9 cellular contexts compared by ENCODE assay signal in the genomic region with DNA sequence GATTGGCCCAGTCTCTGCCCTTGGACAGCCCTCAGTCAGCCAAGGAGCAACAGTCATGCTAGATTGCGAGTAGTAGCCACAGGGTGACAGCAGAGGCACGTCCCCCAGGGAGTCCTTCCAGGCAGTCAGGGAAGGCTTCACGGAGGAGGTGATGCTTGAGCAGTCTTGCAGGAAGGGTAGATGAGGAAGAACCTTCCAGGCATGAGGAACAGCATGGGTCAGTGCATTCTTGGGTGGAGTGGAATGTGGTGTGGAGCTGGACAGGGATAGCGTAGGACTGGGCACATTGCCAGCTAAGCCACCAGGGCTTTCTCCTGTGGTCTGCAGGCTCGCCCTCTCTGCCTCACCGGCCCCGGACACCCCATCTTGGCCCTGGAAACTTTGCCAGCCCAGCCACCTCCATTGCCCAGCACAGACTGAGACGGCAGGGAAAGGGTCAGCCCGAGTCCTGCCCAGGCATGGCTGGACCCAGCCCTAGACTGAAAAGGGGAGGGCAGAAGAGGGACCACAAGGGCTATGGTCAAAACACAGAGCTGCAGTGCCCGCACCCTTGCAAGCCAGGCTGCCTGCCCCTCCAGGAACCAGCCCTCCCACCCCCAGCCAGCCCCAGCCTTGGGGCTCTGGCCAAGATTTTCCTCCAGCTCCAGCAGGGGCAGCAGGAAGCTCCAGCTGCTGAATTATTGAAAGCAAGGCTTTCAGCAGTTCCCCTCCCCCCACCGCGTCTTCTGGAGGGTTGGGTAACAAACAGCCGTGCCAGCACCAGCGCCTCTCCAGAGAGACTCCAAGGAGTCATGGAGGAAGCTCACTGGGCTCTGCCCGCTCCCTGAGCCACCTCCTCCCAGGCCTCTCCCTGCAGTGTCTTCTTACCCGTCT. TPM values are rescaled to one million over a fixed set of nuclear protein-coding genes. Genes with fewer than 3 reads are reported as not detected.
DNase-seq lines count a peak whose midpoint lies in the region; ATAC-seq and TF ChIP-seq lines count a peak whose summit lies in the region.
"Had no signal": no experiment of that assay in that cellular context is flagged by ENCODE, and none has a peak within 500 bp of the region (broad histone marks: within the 10 kb centered on the region; RNA-seq: fewer than 3 reads in every experiment).

No MANE protein-coding gene starts in this region.

- TF ChIP-seq EP300 in esophagus muscularis mucosa (IDR thresholded peaks at IDR 0.05): no peak

- no peaks in the 10 kb centered on the region for H3K36me3 Mint-ChIP-seq in WTC11
- peaks cover 0 to 8% (median 2%) of the 10 kb centered on the region in 3 donors for H3K36me3 Mint-ChIP-seq in CD8-positive, alpha-beta memory T cell

- H3K4me3 ChIP-seq in right cardiac atrium (ENCODE audit: low read length) (no peak overlapping the region), iPS DF 6.9 (ENCODE audit: low read length) (no peak overlapping the region), esophagus muscularis mucosa (no peak overlapping the region)
- H3K4me3 ChIP-seq in CD8-positive, alpha-beta memory T cell (ENCODE audit: low read length): no peak overlapping the region

- no peak overlapping the region; the same call in 1 of the 2 replicates for H3K4me3 Mint-ChIP-seq in WTC11
- H3K4me3 Mint-ChIP-seq in CD8-positive, alpha-beta memory T cell: no peak overlapping the region

- H3K27ac Mint-ChIP-seq in WTC11: peak overlapping the region; percentile 84; the same call in 1 of the 2 replicates
- H3K27ac Mint-ChIP-seq in CD8-positive, alpha-beta memory T cell: no peak overlapping the region

- peaks cover 76% of the 10 kb centered on the region for H3K4me1 Mint-ChIP-seq in WTC11
- no peaks in the 10 kb centered on the region for H3K4me1 Mint-ChIP-seq in CD8-positive, alpha-beta memory T cell

- CTCF ChIA-PET in WTC11 (lab: Charles Lee): interaction anchor here (0.6 to 5.9 kb wide), 15 partner anchors 11 to 94 kb away, joined by 3 to 61 read pairs (median 5); partner anchors contain the start of gene SRRM3
- CTCF ChIA-PET in CD8-positive, alpha-beta memory T cell (lab: Charles Lee): no interaction called here

- H3K27me3 ChIP-seq in right cardiac atrium (ENCODE audit: control insufficient read depth, insufficient read depth) (no peaks in the 10 kb centered on the region), iPS DF 6.9 (ENCODE audit: control insufficient read depth, insufficient read depth, low read length) (no peaks in the 10 kb centered on the region), esophagus muscularis mucosa (peaks cover 0 to 90% (median 3%) of the 10 kb centered on the region in 4 donors)
- H3K27me3 ChIP-seq in CD8-positive, alpha-beta memory T cell (ENCODE audit: insufficient read depth, low read length, poor library complexity, severe bottlenecking): no peaks in the 10 kb centered on the region

- ATAC-seq in right cardiac atrium (peak; percentile 34 to 45), Right ventricle myocardium superior (ENCODE audit: poor library complexity) (no peak), WTC11 (peak; percentile 56), GM18502 (IDR thresholded peaks at IDR 0.05; ENCODE audit: poor library complexity, unreplicated experiment) (no peak)

- H3K36me3 ChIP-seq in iPS DF 6.9 (ENCODE audit: control insufficient read depth, insufficient read depth, low read length): no peaks in the 10 kb centered on the region
- no peaks in the 10 kb centered on the region for H3K36me3 ChIP-seq in CD8-positive, alpha-beta memory T cell (ENCODE audit: insufficient read depth, low read length)
- no peaks in the 10 kb centered on the region for H3K36me3 ChIP-seq in esophagus muscularis mucosa

- H3K27me3 Mint-ChIP-seq in WTC11 (ENCODE audit: low read depth): no peaks in the 10 kb centered on the region; the same call in 1 of the 2 replicates
- peaks cover 21 to 54% of the 10 kb centered on the region in 2 donors for H3K27me3 Mint-ChIP-seq in CD8-positive, alpha-beta memory T cell

- H3K9me3 Mint-ChIP-seq in WTC11: no peaks in the 10 kb centered on the region
- H3K9me3 Mint-ChIP-seq in CD8-positive, alpha-beta memory T cell: no peaks in the 10 kb centered on the region

- TF ChIP-seq CTCF in WTC11 (IDR thresholded peaks at IDR 0.05) (no peak), esophagus muscularis mucosa (IDR thresholded peaks at IDR 0.05) (no peak)

- WGBS in right cardiac atrium: 17% methylated on average over 16 of the region's 16 CpGs
- no CpG with 5 or more reads among the region's 16 CpGs for WGBS in iPS DF 6.9 (ENCODE audit: insufficient coverage, insufficient read length)
- 20% methylated on average over 11 of the region's 16 CpGs for WGBS in esophagus muscularis mucosa

- intact Hi-C loops in right cardiac atrium (cut with DNase I): no loop called here
- intact Hi-C loops in Right ventricle myocardium superior (cut with DNase I): no loop called here
- intact Hi-C loops in esophagus muscularis mucosa (cut with DNase I): no loop called here

- H3K27ac ChIP-seq in right cardiac atrium (ENCODE audit: low read length) (no peak overlapping the region), iPS DF 6.9 (ENCODE audit: low read length) (no peak overlapping the region), esophagus muscularis mucosa (replicated peaks in 1 of 4) (no peak overlapping the region)
- no peak overlapping the region for H3K27ac ChIP-seq in CD8-positive, alpha-beta memory T cell (ENCODE audit: low read depth, low read length)

- DNase-seq in right cardiac atrium (peak; percentile 53 to 68 (median 62)), Right ventricle myocardium superior (no peak), WTC11 (ENCODE audit: low spot score) (peak; percentile 84), iPS DF 6.9 (ENCODE audit: low read depth, low spot score) (peak; percentile 71), esophagus muscularis mucosa (ENCODE audit: extremely low spot score) (no peak), NCI-H128 (lab: John Stamatoyannopoulos, UW; ENCODE audit: unreplicated experiment) (no peak)
- no peak for DNase-seq in CD8-positive, alpha-beta memory T cell
- DNase-seq: NCI-H774 had no signal

- POLR2A ChIA-PET in WTC11 (lab: Charles Lee): interaction anchor here (0.6 to 1.9 kb wide), 8 partner anchors 14 to 112 kb away, joined by 3 to 9 read pairs (median 4); partner anchors contain the start of gene SRRM3
- POLR2A ChIA-PET in CD8-positive, alpha-beta memory T cell (lab: Charles Lee): no interaction called here

- H3K4me1 ChIP-seq in right cardiac atrium (ENCODE audit: control insufficient read depth, insufficient read depth, low read length) (no peaks in the 10 kb centered on the region), iPS DF 6.9 (ENCODE audit: control insufficient read depth, insufficient read depth, low read length) (peaks cover 15% of the 10 kb centered on the region), esophagus muscularis mucosa (peaks cover 0 to 7% (median 2%) of the 10 kb centered on the region in 4 donors)
- H3K4me1 ChIP-seq in CD8-positive, alpha-beta memory T cell (ENCODE audit: insufficient read depth, low read length): no peaks in the 10 kb centered on the region

- no peak for TF ChIP-seq POLR2A in esophagus muscularis mucosa (IDR thresholded peaks at IDR 0.05; ENCODE audit: low read depth)

- H3K9me3 ChIP-seq in right cardiac atrium (ENCODE audit: control insufficient read depth, low read length) (no peaks in the 10 kb centered on the region), iPS DF 6.9 (ENCODE audit: control insufficient read depth, insufficient read depth, low read length) (no peaks in the 10 kb centered on the region), esophagus muscularis mucosa (no peaks in the 10 kb centered on the region)
- H3K9me3 ChIP-seq in CD8-positive, alpha-beta memory T cell (ENCODE audit: low read length): no peaks in the 10 kb centered on the region

TF ChIP-seq in WTC11, 78 proteins besides CTCF, POLR2A, EP300 and RAD21 (continues in another document):
- TF ChIP-seq HMGXB4 (CRISPR knock-in tag; IDR thresholded peaks at IDR 0.05) (no peak), FOXP4 (CRISPR knock-in tag; IDR thresholded peaks at IDR 0.05) (no peak)

RNA-seq across cellular contexts. Expression of gene SRRM3, which starts 18.7 kb away (rescaled TPM):
- 10 to 100 TPM; 20.6 to 25.2 (median 23.4) TPM for total RNA-seq in right cardiac atrium
- polyA plus RNA-seq in right cardiac atrium: 52.8 TPM
- 16.3 TPM for total RNA-seq in Right ventricle myocardium superior
- 17.7 to 24.6 TPM (median 20.7 TPM) in 3 replicates for total RNA-seq in WTC11 (2021)
- not detected for total RNA-seq in CD8-positive, alpha-beta memory T cell
- not detected for polyA plus RNA-seq in CD8-positive, alpha-beta memory T cell
- 1 to 10 TPM; 2.1 to 4.9 (median 2.7) TPM for total RNA-seq in esophagus muscularis mucosa

Comparison
In these comparisons a context has a peak if more than half of its experiments do, and no peak if none do; other contexts are left out.
1. ATAC-seq: peak in right cardiac atrium (2 of 2) and WTC11 (single experiment); none in Right ventricle myocardium superior (single experiment) and GM18502 (single experiment).
2. DNase-seq: peak in right cardiac atrium (3 of 3), WTC11 (single experiment) and iPS DF 6.9 (single experiment); none in Right ventricle myocardium superior (single experiment), CD8-positive, alpha-beta memory T cell (0 of 5), esophagus muscularis mucosa (single experiment) and NCI-H128 (single experiment).